In the genomic region with DNA sequence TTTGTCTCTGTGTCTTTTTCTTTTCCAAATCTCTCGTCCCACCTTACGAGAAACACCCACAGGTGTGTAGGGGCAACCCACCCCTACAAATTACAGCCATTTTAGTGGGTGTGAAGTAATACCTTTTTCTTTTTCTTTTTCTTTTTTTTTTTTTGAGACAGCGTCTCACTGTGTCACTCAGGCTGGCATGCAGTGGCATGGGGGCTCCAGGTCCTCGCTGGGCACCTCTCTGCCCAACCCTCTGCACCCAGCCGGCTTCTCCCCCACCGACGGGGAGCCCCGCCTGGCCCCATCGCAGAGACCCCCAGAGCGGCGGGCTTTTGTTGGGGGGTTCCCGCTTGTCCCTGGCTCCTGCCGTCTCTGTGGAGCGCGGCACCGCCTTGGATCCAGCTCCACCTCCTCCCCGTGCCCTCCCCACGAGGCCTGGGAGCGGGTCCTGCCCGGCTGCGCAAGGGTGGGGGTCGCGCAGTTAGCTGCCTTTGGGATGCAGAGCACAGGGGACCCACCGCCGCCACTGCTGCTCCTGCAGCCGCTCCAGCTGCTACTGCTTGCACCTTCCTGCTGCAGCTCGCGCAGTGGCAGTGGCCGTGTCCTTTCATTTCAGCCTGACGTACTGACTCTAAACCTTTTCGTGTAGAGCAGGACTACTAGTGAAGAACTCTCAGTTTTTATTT, we compare ENCODE assay signal across 8 cellular contexts. TPM values are rescaled to one million over a fixed set of nuclear protein-coding genes. Genes with fewer than 3 reads are reported as not detected.
DNase-seq lines count a peak whose midpoint lies in the region; ATAC-seq and TF ChIP-seq lines count a peak whose summit lies in the region.

No MANE protein-coding gene starts in this region.

- peak overlapping the region; percentile 91 for H3K27ac Mint-ChIP-seq in Caco-2 (ENCODE audit: unreplicated experiment)
- peak overlapping the region; percentile 91 for H3K27ac Mint-ChIP-seq in GM23338
- H3K27ac Mint-ChIP-seq in central memory CD8-positive, alpha-beta T cell (ENCODE audit: low read depth): no peak overlapping the region

- ATAC-seq in GM23338 (peak; percentile 95), SK-N-SH treated with all-trans-retinoic acid at 6 μM for 48 hours (peak; percentile 91)
- peak; percentile 60 for ATAC-seq in central memory CD8-positive, alpha-beta T cell (replicated peaks; ENCODE audit: extremely low read depth, poor library complexity, severe bottlenecking)

- H3K27ac ChIP-seq in GM23338 (ENCODE audit: low read depth): peak overlapping the region; percentile 100
- no peak overlapping the region for H3K27ac ChIP-seq in subcutaneous abdominal adipose tissue (ENCODE audit: low read depth, low read length)
- no peak overlapping the region for H3K27ac ChIP-seq in Karpas-422 (ENCODE audit: low read length)

- H3K4me3 Mint-ChIP-seq in Caco-2 (ENCODE audit: unreplicated experiment) (peak overlapping the region; percentile 69), GM23338 (peak overlapping the region; percentile 65)
- peak overlapping the region; percentile 67 for H3K4me3 Mint-ChIP-seq in central memory CD8-positive, alpha-beta T cell

- no peaks in the 10 kb centered on the region for H3K9me2 ChIP-seq in GM23338 (ENCODE audit: insufficient read depth)
- H3K9me2 ChIP-seq in Karpas-422 (replicated peaks; ENCODE audit: insufficient read depth, low read length): no peaks in the 10 kb centered on the region

- CTCF ChIA-PET in Caco-2 (lab: Charles Lee): no interaction called here

- H2AFZ ChIP-seq in GM23338 (peak overlapping the region; percentile 92), Karpas-422 (ENCODE audit: low read length) (no peak overlapping the region)

- H3K36me3 ChIP-seq in Caco-2 (ENCODE audit: control insufficient read depth, insufficient read depth, low read length) (peaks cover 1% of the 10 kb centered on the region; the same call in 1 of the 2 replicates), GM23338 (ENCODE audit: insufficient read depth) (peaks cover 28% of the 10 kb centered on the region; the same call in 1 of the 2 replicates), subcutaneous abdominal adipose tissue (ENCODE audit: control insufficient read depth in 5 of 5, insufficient read depth in 5 of 5, low read length in 5 of 5) (no peaks in the 10 kb centered on the region), Karpas-422 (ENCODE audit: insufficient read depth, low read length) (no peaks in the 10 kb centered on the region)

- BruUV-seq in Caco-2 (replicated peaks; lab: Mats Ljungman, UMichigan): TSS peak; percentile 88

- H3K79me2 ChIP-seq in GM23338 (replicated peaks; ENCODE audit: insufficient read depth): no peaks in the 10 kb centered on the region
- no peaks in the 10 kb centered on the region for H3K79me2 ChIP-seq in Karpas-422 (ENCODE audit: low read length)

- no peaks in the 10 kb centered on the region for H3K27me3 ChIP-seq in Caco-2 (replicated peaks; ENCODE audit: control insufficient read depth, insufficient read depth, low read length)
- no peaks in the 10 kb centered on the region for H3K27me3 ChIP-seq in GM23338 (ENCODE audit: insufficient read depth)
- peaks cover 0 to 2% (median 0%) of the 10 kb centered on the region in 5 donors for H3K27me3 ChIP-seq in subcutaneous abdominal adipose tissue (ENCODE audit: control insufficient read depth in 5 of 5, insufficient read depth in 4 of 5, low read length in 5 of 5)
- H3K27me3 ChIP-seq in Karpas-422 (ENCODE audit: low read length): no peaks in the 10 kb centered on the region; the same call in 1 of the 2 replicates

- TF ChIP-seq CTCF in Caco-2 (IDR thresholded peaks at IDR 0.05; ENCODE audit: insufficient read depth in 1 of 2, low read depth in 1 of 2, low read length in 1 of 2, severe bottlenecking in 1 of 2, unreplicated experiment in 1 of 2) (no peak), GM23338 (conservative IDR thresholded peaks at IDR 0.05; ENCODE audit: low read depth in 2 of 2) (no peak)

- intact Hi-C loops in Caco-2 (cut with micrococcal nuclease; ENCODE audit: unreplicated experiment): no loop called here

- H3K36me3 Mint-ChIP-seq in Caco-2 (ENCODE audit: insufficient read depth, unreplicated experiment): peaks cover 7% of the 10 kb centered on the region
- H3K36me3 Mint-ChIP-seq in GM23338 (ENCODE audit: low read depth): peaks cover 32% of the 10 kb centered on the region
- no peaks in the 10 kb centered on the region for H3K36me3 Mint-ChIP-seq in central memory CD8-positive, alpha-beta T cell (ENCODE audit: insufficient read depth)

- H3K9me3 ChIP-seq in Caco-2: peaks cover 17% of the 10 kb centered on the region
- peaks cover 8 to 22% (median 13%) of the 10 kb centered on the region in 5 donors for H3K9me3 ChIP-seq in subcutaneous abdominal adipose tissue (ENCODE audit: control insufficient read depth in 5 of 5, low read length in 5 of 5)
- peaks cover 14% of the 10 kb centered on the region for H3K9me3 ChIP-seq in Karpas-422 (ENCODE audit: low read length)

- no peaks in the 10 kb centered on the region for H3K27me3 Mint-ChIP-seq in Caco-2 (ENCODE audit: insufficient read depth, unreplicated experiment)
- H3K27me3 Mint-ChIP-seq in GM23338 (ENCODE audit: insufficient read depth, low read depth, poor library complexity): peaks cover 14% of the 10 kb centered on the region
- H3K27me3 Mint-ChIP-seq in central memory CD8-positive, alpha-beta T cell: no peaks in the 10 kb centered on the region

- H3K9ac ChIP-seq in subcutaneous abdominal adipose tissue (ENCODE audit: low read length in 5 of 5): peak overlapping the region in 3 of 5 donors; percentile 14 to 30 (median 25)
- no peak overlapping the region for H3K9ac ChIP-seq in Karpas-422 (ENCODE audit: low read length)

- H3K4me1 ChIP-seq in Caco-2: peaks cover 22% of the 10 kb centered on the region
- H3K4me1 ChIP-seq in GM23338 (ENCODE audit: insufficient read depth): peaks cover 12% of the 10 kb centered on the region
- peaks cover 0 to 7% (median 6%) of the 10 kb centered on the region in 5 donors for H3K4me1 ChIP-seq in subcutaneous abdominal adipose tissue (ENCODE audit: control insufficient read depth in 5 of 5, insufficient read depth in 5 of 5, low read length in 5 of 5)
- H3K4me1 ChIP-seq in Karpas-422 (ENCODE audit: low read length): peaks cover 6% of the 10 kb centered on the region; the same call in 1 of the 2 replicates

- H4K20me1 ChIP-seq in GM23338 (replicated peaks; ENCODE audit: insufficient read depth) (no peaks in the 10 kb centered on the region), Karpas-422 (ENCODE audit: insufficient read depth, low read depth, low read length) (no peaks in the 10 kb centered on the region)

- peak in 1 of 2 experiments; percentile 30 for DNase-seq in Caco-2
- peak; percentile 76 for DNase-seq in GM23338 (ENCODE audit: low spot score)
- no peak for DNase-seq in central memory CD8-positive, alpha-beta T cell (ENCODE audit: low spot score in 2 of 2)
- peak; percentile 11 to 38 for DNase-seq in lung microvascular endothelial cell (ENCODE audit: low read depth in 2 of 2)
- no peak for DNase-seq in NCI-H187 (lab: John Stamatoyannopoulos, UW)
- no peak for DNase-seq in Karpas-422

- POLR2A ChIA-PET in Caco-2 (lab: Charles Lee): no interaction called here

- H3K4me3 ChIP-seq in Caco-2 (ENCODE audit: low read depth, low read length) (peak overlapping the region; percentile 46), GM23338 (peak overlapping the region; percentile 65), subcutaneous abdominal adipose tissue (ENCODE audit: low read depth in 1 of 5, low read length in 5 of 5) (peak overlapping the region in 4 of 5 donors; percentile 53 to 64 (median 60)), Karpas-422 (ENCODE audit: low read length) (no peak overlapping the region)

- peaks cover 13% of the 10 kb centered on the region for H3F3A ChIP-seq in GM23338 (replicated peaks; ENCODE audit: low read depth)

- H3K4me2 ChIP-seq in GM23338 (peak overlapping the region; percentile 95), Karpas-422 (ENCODE audit: low read depth, low read length, poor library complexity, severe bottlenecking) (no peak overlapping the region)

- H3K4me1 Mint-ChIP-seq in Caco-2 (ENCODE audit: low read depth, unreplicated experiment) (no peaks in the 10 kb centered on the region), GM23338 (peaks cover 12% of the 10 kb centered on the region)
- H3K4me1 Mint-ChIP-seq in central memory CD8-positive, alpha-beta T cell: no peaks in the 10 kb centered on the region

- H3K9me3 Mint-ChIP-seq in Caco-2 (ENCODE audit: unreplicated experiment): no peaks in the 10 kb centered on the region
- H3K9me3 Mint-ChIP-seq in GM23338: peaks cover 44% of the 10 kb centered on the region
- peaks cover 7% of the 10 kb centered on the region for H3K9me3 Mint-ChIP-seq in central memory CD8-positive, alpha-beta T cell

TF ChIP-seq in GM23338, 12 proteins besides CTCF, POLR2A, EP300 and RAD21:
- no peak for TF ChIP-seq NANOG (IDR thresholded peaks at IDR 0.05; ENCODE audit: borderline replicate concordance)
- TF ChIP-seq POLR2AphosphoS5 (IDR thresholded peaks at IDR 0.05; ENCODE audit: low read depth): peak; percentile 61

TF ChIP-seq in SK-N-SH treated with all-trans-retinoic acid at 6 μM for 48 hours, 23 proteins besides CTCF, POLR2A, EP300 and RAD21 (continues in another document):
- TF ChIP-seq ZFP3 (CRISPR knock-in tag; IDR thresholded peaks at IDR 0.05) (no peak), ZC3H10 (CRISPR knock-in tag; IDR thresholded peaks at IDR 0.05) (no peak), ARNTL (CRISPR knock-in tag; IDR thresholded peaks at IDR 0.05; ENCODE audit: borderline replicate concordance, low read depth) (no peak), ISL1 (CRISPR knock-in tag; IDR thresholded peaks at IDR 0.05) (no peak), GLIS3 (CRISPR knock-in tag; IDR thresholded peaks at IDR 0.05) (no peak)

RNA-seq across cellular contexts. Expression of a gene that starts 10.9 kb away (rescaled TPM):
- total RNA-seq in Caco-2 (2022) (45.0 and 52.3 TPM in 2 replicates), lung microvascular endothelial cell (17.2 and 18.7 TPM in 2 replicates)
- total RNA-seq in GM23338 (2014; rRNA removed; shearing (Covaris generic)): 35.3 and 44.4 TPM in 2 replicates
- 62.2 and 71.7 TPM in 2 replicates for polyA plus RNA-seq in GM23338 (2016; fragmentation: Nextera tagmentation; extraction: Ambion mirVana)
- 27.1 and 32.0 TPM in 2 replicates for total RNA-seq in Karpas-422 (2014; rRNA removed; shearing (Covaris generic); ENCODE audit: low replicate concordance)

RNA-seq across cellular contexts. Expression of a gene that starts 15.8 kb away (rescaled TPM):
- total RNA-seq in Caco-2 (2022) (84.4 and 85.6 TPM in 2 replicates), lung microvascular endothelial cell (101 and 111 TPM in 2 replicates)
- 47.4 and 53.5 TPM in 2 replicates for total RNA-seq in GM23338 (2014; rRNA removed; shearing (Covaris generic))
- polyA plus RNA-seq in GM23338 (2016; fragmentation: Nextera tagmentation; extraction: Ambion mirVana): 191 and 194 TPM in 2 replicates
- total RNA-seq in Karpas-422 (2014; rRNA removed; shearing (Covaris generic); ENCODE audit: low replicate concordance): 23.9 and 49.1 TPM in 2 replicates

Comparison
In these comparisons a context has a peak if more than half of its experiments do, and no peak if none do; other contexts are left out.
1. DNase-seq: peak in GM23338 (single experiment) and lung microvascular endothelial cell (2 of 2); none in central memory CD8-positive, alpha-beta T cell (0 of 2), NCI-H187 (0 of 2) and Karpas-422 (single experiment).
2. Peak in every context shown above with its lines, with median percentiles within 50 percentile points of each other: H3K4me3 Mint-ChIP-seq and ATAC-seq.